Comparison of ENCODE assay signal across 8 cellular contexts in the genomic region with DNA sequence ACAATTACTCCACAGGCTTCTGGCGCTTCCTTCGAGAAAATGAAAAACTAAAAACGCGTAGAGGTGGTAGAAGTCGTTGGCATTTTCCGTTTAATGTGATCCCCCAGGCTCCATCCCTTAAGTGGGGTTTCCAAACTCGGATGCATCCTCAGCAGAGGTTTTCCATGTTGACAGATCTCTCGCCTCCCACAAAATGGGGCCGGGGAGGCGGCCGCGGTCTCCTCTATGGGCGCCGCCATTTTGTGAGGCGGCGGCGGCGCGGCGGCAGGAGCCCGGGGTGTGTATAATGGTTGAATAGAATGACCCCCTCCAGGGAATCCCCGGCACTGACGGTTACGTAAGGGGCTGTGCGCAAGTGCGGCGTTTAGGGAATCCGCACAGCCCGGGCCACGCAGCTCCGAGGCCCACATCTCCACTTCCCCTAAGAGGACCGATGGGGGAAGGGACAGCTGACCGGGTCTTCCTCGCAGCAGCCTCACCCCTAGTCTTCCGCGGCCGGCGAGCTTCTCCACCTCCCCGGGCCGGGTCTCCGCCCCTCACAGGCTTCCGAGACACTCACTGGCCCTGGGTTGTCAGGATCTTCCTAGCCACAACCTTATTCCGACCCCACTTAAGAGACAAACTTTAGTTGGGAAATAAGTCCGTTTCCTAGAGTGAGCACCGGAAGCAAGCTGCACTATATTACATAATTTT. TPM values are rescaled to one million over a fixed set of nuclear protein-coding genes. Genes with fewer than 3 reads are reported as not detected.
A peak's percentile ranks its signal among the peaks of the same experiment; 100 is the strongest.
DNase-seq lines count a peak whose midpoint lies in the region; ATAC-seq, FAIRE-seq and TF ChIP-seq lines count a peak whose summit lies in the region.

No MANE protein-coding gene starts in this region.

- peaks cover 61% of the 10 kb centered on the region for H3K79me2 ChIP-seq in astrocyte (ENCODE audit: insufficient read depth, low read length)

- peak overlapping the region; percentile 98 for H3K9ac ChIP-seq in astrocyte (ENCODE audit: low read length)

- FAIRE-seq in GM18507 (lab: Jason Lieb, UNC): peak; percentile 92
- FAIRE-seq in astrocyte (lab: Jason Lieb, UNC): peak; percentile 45

- H2AFZ ChIP-seq in astrocyte (ENCODE audit: low read depth, low read length): peak overlapping the region; percentile 87

- TF ChIP-seq POLR2A in vagina (IDR thresholded peaks at IDR 0.05): peak in 1 of 2 donors; percentile 45

- H3K4me3 Mint-ChIP-seq in astrocyte (ENCODE audit: unreplicated experiment): peak overlapping the region; percentile 93

- H3K36me3 Mint-ChIP-seq in astrocyte (ENCODE audit: low read depth, unreplicated experiment): no peaks in the 10 kb centered on the region

- H3K4me1 ChIP-seq in astrocyte (ENCODE audit: insufficient read depth, low read length) (peaks cover 8% of the 10 kb centered on the region), vagina (peaks cover 43% of the 10 kb centered on the region)

- peak overlapping the region; percentile 94 for H3K27ac ChIP-seq in astrocyte (ENCODE audit: low read depth, low read length)
- peak overlapping the region; percentile 100 for H3K27ac ChIP-seq in vagina

- H3K4me3 ChIP-seq in astrocyte (ENCODE audit: insufficient read depth, low read depth, low read length) (peak overlapping the region; percentile 94), vagina (peak overlapping the region; percentile 67 to 86)

- DNase-seq in GM18507 (ENCODE audit: extremely low spot score, insufficient read length, low read depth): peak; percentile 80
- peak; percentile 100 for DNase-seq in NCI-H1930 (lab: John Stamatoyannopoulos, UW)
- peak; percentile 84 for DNase-seq in T-helper 22 cell (ENCODE audit: low read depth)
- DNase-seq in astrocyte (ENCODE audit: low read depth): peak; percentile 97
- DNase-seq in hepatic stellate cell (ENCODE audit: low spot score): peak; percentile 92
- peak; percentile 96 for DNase-seq in putamen (ENCODE audit: low spot score)
- DNase-seq in vagina (ENCODE audit: extremely low spot score in 2 of 2): peak in 1 of 2 donors; percentile 98

- H3K27me3 ChIP-seq in astrocyte (ENCODE audit: insufficient read depth, low read length) (no peaks in the 10 kb centered on the region), vagina (no peaks in the 10 kb centered on the region)

- H3K9me3 ChIP-seq in astrocyte (ENCODE audit: insufficient read depth, low read depth, low read length): no peaks in the 10 kb centered on the region
- H3K9me3 ChIP-seq in vagina: no peaks in the 10 kb centered on the region

- peaks cover 11% of the 10 kb centered on the region for H3K4me1 Mint-ChIP-seq in astrocyte (ENCODE audit: low read depth, unreplicated experiment)

- no peaks in the 10 kb centered on the region for H3K36me3 ChIP-seq in astrocyte (ENCODE audit: insufficient read depth, low read length)
- no peaks in the 10 kb centered on the region for H3K36me3 ChIP-seq in vagina

- H3K27ac Mint-ChIP-seq in astrocyte (ENCODE audit: unreplicated experiment): peak overlapping the region; percentile 97

- no peaks in the 10 kb centered on the region for H3K27me3 Mint-ChIP-seq in astrocyte (ENCODE audit: low read depth, unreplicated experiment)

- no peaks in the 10 kb centered on the region for H3K9me3 Mint-ChIP-seq in astrocyte (ENCODE audit: unreplicated experiment)

- peak; percentile 48 for ATAC-seq in HG02973 (IDR thresholded peaks at IDR 0.05; ENCODE audit: unreplicated experiment)

- TF ChIP-seq CTCF in astrocyte (IDR thresholded peaks at IDR 0.05; ENCODE audit: insufficient read depth, low read depth, low read length) (no peak), vagina (IDR thresholded peaks at IDR 0.05) (no peak)

- peak overlapping the region; percentile 83 for H3K4me2 ChIP-seq in astrocyte (ENCODE audit: low read length)

- peaks cover 8% of the 10 kb centered on the region for H4K20me1 ChIP-seq in astrocyte (ENCODE audit: insufficient read depth, low read length)

- intact Hi-C loops in vagina (cut with DNase I): loop anchor here (5.0 kb wide), 1 partner anchor 645 kb away; the partner anchor contains the start of gene SLC38A2

RNA-seq across cellular contexts. Expression of gene ARID2, which starts 2.1 kb away (rescaled TPM):
- total RNA-seq in astrocyte (23.2 and 23.8 TPM in 2 replicates), vagina (39.0 TPM)
